1 cellular context compared by ENCODE assay signal in the genomic region with DNA sequence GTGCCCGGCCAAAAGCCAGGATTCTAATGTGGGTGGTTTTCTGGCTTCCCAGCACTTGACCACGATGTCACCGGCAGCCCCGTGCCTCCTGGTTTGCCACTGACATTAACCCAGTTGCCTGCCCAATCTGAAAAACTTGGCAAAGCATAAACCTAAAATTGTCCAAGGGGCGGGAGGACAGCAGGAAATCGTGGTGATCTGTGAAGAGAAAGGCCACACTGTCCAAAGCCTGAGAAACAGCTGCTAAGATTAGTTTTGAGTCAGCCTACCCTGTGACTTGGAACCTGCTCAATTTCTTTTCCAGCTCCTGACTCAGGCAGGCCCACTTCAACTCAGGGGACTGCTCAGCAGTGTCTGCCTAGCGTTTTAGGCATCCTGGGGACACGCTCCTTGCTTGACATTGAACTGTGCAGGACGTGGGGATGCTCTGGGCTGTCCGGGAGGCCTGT.
TF ChIP-seq lines count a peak whose summit lies in the region.

No MANE protein-coding gene starts in this region.

TF ChIP-seq in HepG2, 621 proteins besides CTCF, POLR2A, EP300 and RAD21:
- TF ChIP-seq ZNF382 (CRISPR knock-in tag; IDR thresholded peaks at IDR 0.05; ENCODE audit: borderline replicate concordance) (no peak), ZNF10 (CRISPR knock-in tag; IDR thresholded peaks at IDR 0.05; ENCODE audit: borderline replicate concordance, low read depth) (no peak), KDM2A (CRISPR knock-in tag; IDR thresholded peaks at IDR 0.05; ENCODE audit: borderline replicate concordance, low read depth) (no peak), NBN (conservative IDR thresholded peaks at IDR 0.05) (no peak), TRIM24 (CRISPR knock-in tag; IDR thresholded peaks at IDR 0.05) (no peak), TBX3 (IDR thresholded peaks at IDR 0.05; ENCODE audit: borderline replicate concordance) (no peak), ATF1 (CRISPR knock-in tag; IDR thresholded peaks at IDR 0.05) (no peak), NFIC (IDR thresholded peaks at IDR 0.05; ENCODE audit: low read length) (no peak), ZKSCAN5 (CRISPR knock-in tag; IDR thresholded peaks at IDR 0.05) (no peak), ZNF33A (CRISPR knock-in tag; IDR thresholded peaks at IDR 0.05; ENCODE audit: borderline replicate concordance) (no peak), ZNF747 (CRISPR knock-in tag; IDR thresholded peaks at IDR 0.05; ENCODE audit: borderline replicate concordance) (no peak), GABPB1 (CRISPR knock-in tag; IDR thresholded peaks at IDR 0.05) (no peak)
- TF ChIP-seq, protein P1, sequence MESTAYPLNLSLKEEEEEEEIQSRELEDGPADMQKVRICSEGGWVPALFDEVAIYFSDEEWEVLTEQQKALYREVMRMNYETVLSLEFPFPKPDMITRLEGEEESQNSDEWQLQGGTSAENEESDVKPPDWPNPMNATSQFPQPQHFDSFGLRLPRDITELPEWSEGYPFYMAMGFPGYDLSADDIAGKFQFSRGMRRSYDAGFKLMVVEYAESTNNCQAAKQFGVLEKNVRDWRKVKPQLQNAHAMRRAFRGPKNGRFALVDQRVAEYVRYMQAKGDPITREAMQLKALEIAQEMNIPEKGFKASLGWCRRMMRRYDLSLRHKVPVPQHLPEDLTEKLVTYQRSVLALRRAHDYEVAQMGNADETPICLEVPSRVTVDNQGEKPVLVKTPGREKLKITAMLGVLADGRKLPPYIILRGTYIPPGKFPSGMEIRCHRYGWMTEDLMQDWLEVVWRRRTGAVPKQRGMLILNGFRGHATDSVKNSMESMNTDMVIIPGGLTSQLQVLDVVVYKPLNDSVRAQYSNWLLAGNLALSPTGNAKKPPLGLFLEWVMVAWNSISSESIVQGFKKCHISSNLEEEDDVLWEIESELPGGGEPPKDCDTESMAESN (CRISPR knock-in tag; conservative IDR thresholded peaks at IDR 0.05), result no peak
- TF ChIP-seq, protein P2, sequence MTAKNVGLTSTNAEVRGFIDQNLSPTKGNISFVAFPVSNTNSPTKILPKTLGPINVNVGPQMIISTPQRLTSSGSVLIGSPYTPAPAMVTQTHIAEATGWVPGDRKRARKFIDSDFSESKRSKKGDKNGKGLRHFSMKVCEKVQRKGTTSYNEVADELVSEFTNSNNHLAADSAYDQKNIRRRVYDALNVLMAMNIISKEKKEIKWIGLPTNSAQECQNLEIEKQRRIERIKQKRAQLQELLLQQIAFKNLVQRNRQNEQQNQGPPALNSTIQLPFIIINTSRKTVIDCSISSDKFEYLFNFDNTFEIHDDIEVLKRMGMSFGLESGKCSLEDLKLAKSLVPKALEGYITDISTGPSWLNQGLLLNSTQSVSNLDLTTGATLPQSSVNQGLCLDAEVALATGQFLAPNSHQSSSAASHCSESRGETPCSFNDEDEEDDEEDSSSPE (CRISPR knock-in tag; IDR thresholded peaks at IDR 0.05), result no peak
- TF ChIP-seq, protein P3, sequence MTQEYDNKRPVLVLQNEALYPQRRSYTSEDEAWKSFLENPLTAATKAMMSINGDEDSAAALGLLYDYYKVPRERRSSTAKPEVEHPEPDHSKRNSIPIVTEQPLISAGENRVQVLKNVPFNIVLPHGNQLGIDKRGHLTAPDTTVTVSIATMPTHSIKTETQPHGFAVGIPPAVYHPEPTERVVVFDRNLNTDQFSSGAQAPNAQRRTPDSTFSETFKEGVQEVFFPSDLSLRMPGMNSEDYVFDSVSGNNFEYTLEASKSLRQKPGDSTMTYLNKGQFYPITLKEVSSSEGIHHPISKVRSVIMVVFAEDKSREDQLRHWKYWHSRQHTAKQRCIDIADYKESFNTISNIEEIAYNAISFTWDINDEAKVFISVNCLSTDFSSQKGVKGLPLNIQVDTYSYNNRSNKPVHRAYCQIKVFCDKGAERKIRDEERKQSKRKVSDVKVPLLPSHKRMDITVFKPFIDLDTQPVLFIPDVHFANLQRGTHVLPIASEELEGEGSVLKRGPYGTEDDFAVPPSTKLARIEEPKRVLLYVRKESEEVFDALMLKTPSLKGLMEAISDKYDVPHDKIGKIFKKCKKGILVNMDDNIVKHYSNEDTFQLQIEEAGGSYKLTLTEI (CRISPR knock-in tag; conservative IDR thresholded peaks at IDR 0.05), result no peak
- TF ChIP-seq, protein P4, sequence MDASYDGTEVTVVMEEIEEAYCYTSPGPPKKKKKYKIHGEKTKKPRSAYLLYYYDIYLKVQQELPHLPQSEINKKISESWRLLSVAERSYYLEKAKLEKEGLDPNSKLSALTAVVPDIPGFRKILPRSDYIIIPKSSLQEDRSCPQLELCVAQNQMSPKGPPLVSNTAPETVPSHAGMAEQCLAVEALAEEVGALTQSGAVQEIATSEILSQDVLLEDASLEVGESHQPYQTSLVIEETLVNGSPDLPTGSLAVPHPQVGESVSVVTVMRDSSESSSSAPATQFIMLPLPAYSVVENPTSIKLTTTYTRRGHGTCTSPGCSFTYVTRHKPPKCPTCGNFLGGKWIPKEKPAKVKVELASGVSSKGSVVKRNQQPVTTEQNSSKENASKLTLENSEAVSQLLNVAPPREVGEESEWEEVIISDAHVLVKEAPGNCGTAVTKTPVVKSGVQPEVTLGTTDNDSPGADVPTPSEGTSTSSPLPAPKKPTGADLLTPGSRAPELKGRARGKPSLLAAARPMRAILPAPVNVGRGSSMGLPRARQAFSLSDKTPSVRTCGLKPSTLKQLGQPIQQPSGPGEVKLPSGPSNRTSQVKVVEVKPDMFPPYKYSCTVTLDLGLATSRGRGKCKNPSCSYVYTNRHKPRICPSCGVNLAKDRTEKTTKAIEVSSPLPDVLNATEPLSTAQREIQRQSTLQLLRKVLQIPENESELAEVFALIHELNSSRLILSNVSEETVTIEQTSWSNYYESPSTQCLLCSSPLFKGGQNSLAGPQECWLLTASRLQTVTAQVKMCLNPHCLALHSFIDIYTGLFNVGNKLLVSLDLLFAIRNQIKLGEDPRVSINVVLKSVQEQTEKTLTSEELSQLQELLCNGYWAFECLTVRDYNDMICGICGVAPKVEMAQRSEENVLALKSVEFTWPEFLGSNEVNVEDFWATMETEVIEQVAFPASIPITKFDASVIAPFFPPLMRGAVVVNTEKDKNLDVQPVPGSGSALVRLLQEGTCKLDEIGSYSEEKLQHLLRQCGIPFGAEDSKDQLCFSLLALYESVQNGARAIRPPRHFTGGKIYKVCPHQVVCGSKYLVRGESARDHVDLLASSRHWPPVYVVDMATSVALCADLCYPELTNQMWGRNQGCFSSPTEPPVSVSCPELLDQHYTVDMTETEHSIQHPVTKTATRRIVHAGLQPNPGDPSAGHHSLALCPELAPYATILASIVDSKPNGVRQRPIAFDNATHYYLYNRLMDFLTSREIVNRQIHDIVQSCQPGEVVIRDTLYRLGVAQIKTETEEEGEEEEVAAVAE (CRISPR knock-in tag; IDR thresholded peaks at IDR 0.05; ENCODE audit: borderline replicate concordance), result no peak
TF ChIP-seq in HepG2: peak in this region for 0.
